9 cellular contexts compared by ENCODE assay signal in the genomic region with DNA sequence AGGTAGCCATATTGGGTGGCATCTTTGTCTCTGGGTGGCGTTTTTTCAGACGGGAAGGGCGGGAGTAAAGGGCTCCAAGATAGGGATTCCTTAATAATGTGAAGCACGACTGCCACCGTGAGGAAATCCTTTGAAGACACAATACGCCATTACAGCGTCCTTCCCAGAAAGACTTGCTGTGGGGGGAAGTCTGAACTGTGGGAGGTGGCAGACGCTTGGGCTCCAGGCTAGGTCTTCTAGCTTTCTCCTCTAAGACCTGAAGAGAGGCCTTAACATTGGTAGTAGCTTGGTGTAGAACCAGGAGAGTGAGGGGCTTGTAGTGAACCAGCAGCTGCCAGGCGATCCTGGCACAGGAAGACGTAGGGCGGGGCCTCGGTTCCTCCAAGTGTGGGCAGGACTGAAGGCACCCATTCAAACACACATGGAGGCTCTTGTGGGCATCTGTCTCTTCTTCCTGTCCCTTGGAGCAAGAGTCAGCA.
DNase-seq lines count a peak whose midpoint lies in the region; ATAC-seq and TF ChIP-seq lines count a peak whose summit lies in the region.
"Had no signal": no experiment of that assay in that cellular context is flagged by ENCODE, and none has a peak within 500 bp of the region (broad histone marks: within the 10 kb centered on the region; RNA-seq: fewer than 3 reads in every experiment).

No MANE protein-coding gene starts in this region.

- intact Hi-C loops in mucosa of descending colon (cut with DNase I, micrococcal nuclease) (no loop called here), upper lobe of right lung (cut with DNase I) (no loop called here)

- peaks cover 15% of the 10 kb centered on the region for H3K4me1 Mint-ChIP-seq in activated T-cell treated with anti-CD3 and anti-CD28 coated beads, Interleukin-2, amount 50 U/mL, for 24 hours (ENCODE audit: low read depth)

- DNase-seq in C1 segment of cervical spinal cord (lab: John Stamatoyannopoulos, UW) (peak in 9 of 14 donors; percentile 14 to 89 (median 71)), mucosa of descending colon (peak in 1 of 3 donors; percentile 79), NCI-H1694 treated with DMSO at 0.1 percent for 48 hours (lab: John Stamatoyannopoulos, UW) (no peak), MV-4-11 (lab: John Stamatoyannopoulos, UW) (no peak), upper lobe of right lung (no peak), NCI-H146 (lab: John Stamatoyannopoulos, UW) (no peak)
- peak; percentile 82 for DNase-seq in activated T-cell treated with anti-CD3 and anti-CD28 coated beads, Interleukin-2, amount 50 U/mL, for 24 hours
- DNase-seq: heart right ventricle had no signal

- no peaks in the 10 kb centered on the region for H3K36me3 ChIP-seq in mucosa of descending colon (ENCODE audit: low read depth)
- no peaks in the 10 kb centered on the region for H3K36me3 ChIP-seq in upper lobe of right lung
- H3K36me3 ChIP-seq: heart right ventricle had no signal

- H3K9me3 Mint-ChIP-seq in activated T-cell treated with anti-CD3 and anti-CD28 coated beads, Interleukin-2, amount 50 U/mL, for 24 hours: peaks cover 2% of the 10 kb centered on the region

- no peaks in the 10 kb centered on the region for H3K27me3 Mint-ChIP-seq in activated T-cell treated with anti-CD3 and anti-CD28 coated beads, Interleukin-2, amount 50 U/mL, for 24 hours

- no peak overlapping the region for H3K27ac ChIP-seq in upper lobe of right lung

- peaks cover 32% of the 10 kb centered on the region for H3K36me3 Mint-ChIP-seq in activated T-cell treated with anti-CD3 and anti-CD28 coated beads, Interleukin-2, amount 50 U/mL, for 24 hours (ENCODE audit: low read depth)

- TF ChIP-seq CTCF in mucosa of descending colon (IDR thresholded peaks at IDR 0.05) (no peak), upper lobe of right lung (IDR thresholded peaks at IDR 0.05) (no peak)

- H3K27me3 ChIP-seq in upper lobe of right lung: no peaks in the 10 kb centered on the region
- H3K27me3 ChIP-seq: heart right ventricle had no signal

- H3K9me3 ChIP-seq in mucosa of descending colon (peaks cover 2% of the 10 kb centered on the region), upper lobe of right lung (no peaks in the 10 kb centered on the region)

- H3K4me1 ChIP-seq in mucosa of descending colon (ENCODE audit: low read depth) (no peaks in the 10 kb centered on the region), upper lobe of right lung (no peaks in the 10 kb centered on the region)

- H3K27ac Mint-ChIP-seq in activated T-cell treated with anti-CD3 and anti-CD28 coated beads, Interleukin-2, amount 50 U/mL, for 24 hours: peak overlapping the region; percentile 97

- ATAC-seq in GM21717 (IDR thresholded peaks at IDR 0.05; ENCODE audit: unreplicated experiment) (peak; percentile 71), mucosa of descending colon (peak; percentile 89), upper lobe of right lung (no peak)

- no peak overlapping the region for H3K4me3 ChIP-seq in mucosa of descending colon
- H3K4me3 ChIP-seq in upper lobe of right lung: no peak overlapping the region

- H3K4me3 Mint-ChIP-seq in activated T-cell treated with anti-CD3 and anti-CD28 coated beads, Interleukin-2, amount 50 U/mL, for 24 hours: peak overlapping the region; percentile 75

Comparison
In these comparisons a context has a peak if more than half of its experiments do, and no peak if none do; other contexts are left out.
1. DNase-seq: peak in C1 segment of cervical spinal cord (9 of 14) and activated T-cell treated with anti-CD3 and anti-CD28 coated beads, Interleukin-2, amount 50 U/mL, for 24 hours (single experiment); none in NCI-H1694 treated with DMSO at 0.1 percent for 48 hours (single experiment), MV-4-11 (single experiment), upper lobe of right lung (single experiment) and NCI-H146 (single experiment).